In genomic region chr12:32273063-32273521, GRCh38 we compare ENCODE assay signal across 8 cellular contexts.
DNase-seq lines count a peak whose midpoint lies in the region; ATAC-seq and TF ChIP-seq lines count a peak whose summit lies in the region.

No MANE protein-coding gene starts in this region.

- no peaks in the 10 kb centered on the region for H3K27me3 ChIP-seq in OCI-LY3 (ENCODE audit: low read depth, low read length)
- no peaks in the 10 kb centered on the region for H3K27me3 ChIP-seq in tibial nerve

- peak overlapping the region; percentile 96 to 99 (median 97) for H3K27ac Mint-ChIP-seq in naive thymus-derived CD8-positive, alpha-beta T cell

- CTCF ChIA-PET in HEK293 (lab: Yijun Ruan, JAX), result no interaction called here

- no peak for TF ChIP-seq EP300 in tibial nerve (IDR thresholded peaks at IDR 0.05)

- WGBS in tibial nerve, 2 donors, result 55 to 56% methylated on average over 4 of the region's 4 CpGs

- intact Hi-C loops in head of caudate nucleus (cut with DNase I), result no loop called here

- peak in 5 of 10 donors; percentile 6 to 37 (median 20) for DNase-seq in naive thymus-derived CD8-positive, alpha-beta T cell
- DNase-seq in amniotic stem cell (lab: John Stamatoyannopoulos, UW) (no peak), DMS53 (lab: John Stamatoyannopoulos, UW) (no peak), head of caudate nucleus (no peak), tibial nerve (ENCODE audit: low spot score in 2 of 2) (no peak)

- H3K9me3 Mint-ChIP-seq in naive thymus-derived CD8-positive, alpha-beta T cell, result peaks cover 0 to under 1% (median 0%) of the 10 kb centered on the region in 9 donors

- H3K4me1 ChIP-seq in HEK293 (ENCODE audit: control insufficient read depth, insufficient read depth, low read length), result peaks cover 16% of the 10 kb centered on the region
- H3K4me1 ChIP-seq in OCI-LY3 (ENCODE audit: low read length), result peaks cover 23% of the 10 kb centered on the region
- H3K4me1 ChIP-seq in tibial nerve, result peaks cover 0 to 28% (median 18%) of the 10 kb centered on the region in 4 donors

- no peaks in the 10 kb centered on the region for H3K79me2 ChIP-seq in OCI-LY3 (ENCODE audit: low read length)

- no peak for TF ChIP-seq POLR2A in tibial nerve (IDR thresholded peaks at IDR 0.05)

- H3K9me3 ChIP-seq in HEK293 (ENCODE audit: control insufficient read depth, insufficient read depth, low read depth, low read length) (no peaks in the 10 kb centered on the region), OCI-LY3 (ENCODE audit: insufficient read depth, low read length) (no peaks in the 10 kb centered on the region), tibial nerve (no peaks in the 10 kb centered on the region)

- H3K4me1 Mint-ChIP-seq in naive thymus-derived CD8-positive, alpha-beta T cell, result peaks cover 11 to 33% (median 19%) of the 10 kb centered on the region in 4 donors

- H3K4me3 Mint-ChIP-seq in naive thymus-derived CD8-positive, alpha-beta T cell, result peak overlapping the region; percentile 40 to 81 (median 75)

- peak overlapping the region; percentile 56 for H3K9ac ChIP-seq in OCI-LY3 (ENCODE audit: low read length)

- H3K27ac ChIP-seq in HEK293 (ENCODE audit: extremely low read depth, low read depth, low read length) (no peak overlapping the region), OCI-LY3 (ENCODE audit: low read length) (peak overlapping the region; percentile 40), tibial nerve (no peak overlapping the region)

- POLR2A ChIA-PET in HEK293 (lab: Yijun Ruan, JAX), result no interaction called here
- POLR2A ChIA-PET in naive thymus-derived CD8-positive, alpha-beta T cell (lab: Charles Lee), result interaction anchor here (0.8 to 1.5 kb wide), 6 partner anchors 8 to 545 kb away, joined by 3 to 9 read pairs (median 4); partner anchors contain the start of genes AMN1 and RESF1

- peak overlapping the region; percentile 85 for H3K4me2 ChIP-seq in OCI-LY3 (ENCODE audit: low read length)

- no peaks in the 10 kb centered on the region for H4K20me1 ChIP-seq in OCI-LY3 (ENCODE audit: insufficient read depth, low read length)

- no peaks in the 10 kb centered on the region for H3K27me3 Mint-ChIP-seq in naive thymus-derived CD8-positive, alpha-beta T cell

- no peak for TF ChIP-seq CTCF in HEK293 (tag by site-specific recombination; IDR thresholded peaks at IDR 0.05)
- TF ChIP-seq CTCF in OCI-LY3 (IDR thresholded peaks at IDR 0.05; ENCODE audit: low read depth, low read length), result no peak
- no peak for TF ChIP-seq CTCF in tibial nerve (IDR thresholded peaks at IDR 0.05)

- H3K4me3 ChIP-seq in HEK293 (ENCODE audit: low read depth, low read length), result no peak overlapping the region
- H3K4me3 ChIP-seq in OCI-LY3 (ENCODE audit: low read length), result peak overlapping the region; percentile 54
- H3K4me3 ChIP-seq in tibial nerve, result no peak overlapping the region

- H3K36me3 ChIP-seq in HEK293 (ENCODE audit: control insufficient read depth in 2 of 2, insufficient read depth in 1 of 2, low read length in 2 of 2) (no peaks in the 10 kb centered on the region), OCI-LY3 (replicated peaks; ENCODE audit: low read depth, low read length) (no peaks in the 10 kb centered on the region), tibial nerve (no peaks in the 10 kb centered on the region)

- H3K36me3 Mint-ChIP-seq in naive thymus-derived CD8-positive, alpha-beta T cell, result no peaks in the 10 kb centered on the region

- H2AFZ ChIP-seq in OCI-LY3 (ENCODE audit: low read depth, low read length), result peak overlapping the region; percentile 39; the same call in 1 of the 2 replicates

- ATAC-seq in GM18861 (IDR thresholded peaks at IDR 0.05; ENCODE audit: unreplicated experiment), result peak; percentile 32
- peak; percentile 51 to 52 for ATAC-seq in naive thymus-derived CD8-positive, alpha-beta T cell

TF ChIP-seq in HEK293, 187 proteins besides CTCF, POLR2A, EP300 and RAD21:
- no peak for TF ChIP-seq ZNF366 (tag by site-specific recombination; conservative IDR thresholded peaks at IDR 0.05)
- TF ChIP-seq PRDM10 (tag by site-specific recombination; IDR thresholded peaks at IDR 0.05), result peak; percentile 90
- TF ChIP-seq ZNF223 (tag by site-specific recombination; IDR thresholded peaks at IDR 0.05), result no peak
- TF ChIP-seq RBAK (tag by site-specific recombination; IDR thresholded peaks at IDR 0.05), result no peak
- no peak for TF ChIP-seq ZNF76 (tag by site-specific recombination; IDR thresholded peaks at IDR 0.05; ENCODE audit: borderline replicate concordance, low read depth)
- TF ChIP-seq INSM2 (tag by site-specific recombination; IDR thresholded peaks at IDR 0.05), result no peak
- no peak for TF ChIP-seq ZNF26 (tag by site-specific recombination; IDR thresholded peaks at IDR 0.05)
- no peak for TF ChIP-seq ZNF362 (tag by site-specific recombination; IDR thresholded peaks at IDR 0.05)
- TF ChIP-seq ZNF18 (tag by site-specific recombination; IDR thresholded peaks at IDR 0.05), result 0 out of 2 replicates have a peak, but pooled peaks have one; percentile 15
- TF ChIP-seq ZBTB17 (tag by site-specific recombination; IDR thresholded peaks at IDR 0.05), result peak; percentile 92
- no peak for TF ChIP-seq ZNF596 (tag by site-specific recombination; IDR thresholded peaks at IDR 0.05)
